Comparison of ENCODE assay signal across 21 cellular contexts in the genomic region with DNA sequence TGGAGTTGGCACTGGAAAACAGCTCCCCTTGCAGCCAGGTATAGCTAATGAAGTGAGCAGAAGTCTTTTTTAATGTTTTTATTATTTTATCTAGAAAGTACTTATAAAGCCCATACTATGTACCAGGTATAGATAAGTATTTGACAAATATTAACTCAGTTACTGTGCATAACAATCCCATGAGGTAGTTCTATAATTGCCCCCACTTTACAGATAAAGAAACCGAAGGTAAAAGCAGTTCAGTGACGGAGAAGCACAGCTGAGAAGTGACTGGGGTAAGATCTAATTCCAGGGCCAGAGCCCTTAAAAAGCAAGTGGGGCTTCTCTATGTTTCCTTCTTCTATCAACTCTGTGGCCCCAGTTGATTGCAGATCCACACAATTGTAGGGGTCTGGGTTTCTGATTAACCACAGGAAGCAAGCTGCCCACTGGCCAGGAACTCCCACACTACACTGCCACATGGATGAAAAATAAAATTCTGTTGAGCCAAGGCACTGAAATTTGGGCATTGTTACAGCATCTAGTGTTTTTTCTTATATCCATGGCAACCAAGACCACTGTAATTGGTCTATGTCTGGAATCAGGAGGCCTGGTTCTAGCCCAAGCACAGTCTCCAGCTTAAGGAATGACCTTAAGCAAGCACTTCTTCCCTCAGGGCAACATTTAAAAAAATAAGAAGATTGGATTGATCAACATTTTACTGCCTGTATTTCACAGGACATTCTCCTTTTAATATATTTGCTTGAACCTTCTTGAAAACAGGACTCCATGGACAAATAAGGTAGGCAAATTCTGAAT. TPM values are rescaled to one million over a fixed set of nuclear protein-coding genes. Genes with fewer than 3 reads are reported as not detected.
DNase-seq lines count a peak whose midpoint lies in the region; ATAC-seq and TF ChIP-seq lines count a peak whose summit lies in the region.
"Had no signal": no experiment of that assay in that cellular context is flagged by ENCODE, and none has a peak within 500 bp of the region (broad histone marks: within the 10 kb centered on the region; RNA-seq: fewer than 3 reads in every experiment).

No MANE protein-coding gene starts in this region.

- H3K4me1 ChIP-seq in left lung = no peaks in the 10 kb centered on the region

- H3K27me3 Mint-ChIP-seq in HFFc6 (ENCODE audit: insufficient read depth) = peaks cover 3% of the 10 kb centered on the region
- H3K27me3 Mint-ChIP-seq: CD4-positive, CD25-positive, alpha-beta regulatory T cell had no signal

- H3K9me3 Mint-ChIP-seq in HFFc6 = peaks cover 16% of the 10 kb centered on the region

- H3K4me3 Mint-ChIP-seq in HFFc6 = no peak overlapping the region
- H3K4me3 Mint-ChIP-seq: CD4-positive, CD25-positive, alpha-beta regulatory T cell had no signal

- no peaks in the 10 kb centered on the region for H3K4me1 Mint-ChIP-seq in HFFc6 (ENCODE audit: low read depth)
- H3K4me1 Mint-ChIP-seq: CD4-positive, CD25-positive, alpha-beta regulatory T cell had no signal

- TF ChIP-seq CTCF in AG09309 (IDR thresholded peaks at IDR 0.05; ENCODE audit: control insufficient read depth, insufficient read depth, low read depth, low read length, missing control alignments) (no peak), HFFc6 (IDR thresholded peaks at IDR 0.05) (no peak), left lung (IDR thresholded peaks at IDR 0.05) (no peak)

- H3K27me3 ChIP-seq in left lung = no peaks in the 10 kb centered on the region
- H3K27me3 ChIP-seq: MG63 had no signal

- intact Hi-C loops in left lung (cut with DNase I) = no loop called here
- intact Hi-C loops in left cardiac atrium (cut with DNase I) = no loop called here

- no peaks in the 10 kb centered on the region for H3K36me3 ChIP-seq in left lung
- H3K36me3 ChIP-seq: MG63 had no signal

- peaks cover 28% of the 10 kb centered on the region for H3K36me3 Mint-ChIP-seq in HFFc6 (ENCODE audit: low read depth)
- H3K36me3 Mint-ChIP-seq: CD4-positive, CD25-positive, alpha-beta regulatory T cell had no signal

- H3K4me3 ChIP-seq in AG09309 (ENCODE audit: control insufficient read depth, low read depth, low read length) (no peak overlapping the region), left lung (no peak overlapping the region)
- H3K4me3 ChIP-seq: K562, MG63, PC-9 had no signal

- H3K27ac ChIP-seq in left lung = no peak overlapping the region
- H3K27ac ChIP-seq: 22Rv1, PC-9 had no signal

- ATAC-seq in left lung (peak; percentile 72), left cardiac atrium (no peak), GM19455 (IDR thresholded peaks at IDR 0.05; ENCODE audit: unreplicated experiment) (no peak)
- ATAC-seq: K562 had no signal

- DNase-seq in AG09309 (ENCODE audit: low read depth) (peak; percentile 18), HFFc6 (peak; percentile 34), astrocyte of the hippocampus (ENCODE audit: low read depth, low spot score) (peak; percentile 12), left lung (no peak), left cardiac atrium (no peak), epidermal melanocyte (ENCODE audit: insufficient read length, low spot score) (no peak), NCI-H2081 (lab: John Stamatoyannopoulos, UW) (no peak)
- DNase-seq: CD4-positive, CD25-positive, alpha-beta regulatory T cell; DMS153; DND-41; Kasumi-1; MG63; NCI-H1105 treated with DMSO at 0.1 percent for 48 hours; NCI-H2029; NCI-H526 treated with DMSO at 0.1 percent for 48 hours; PC-9; RPMI8226; SHP77 had no signal

- H3K9me3 ChIP-seq in left lung = peaks cover 0 to 9% of the 10 kb centered on the region in 2 donors

- H3K27ac Mint-ChIP-seq in HFFc6 = peak overlapping the region; percentile 54; the same call in 1 of the 2 replicates
- H3K27ac Mint-ChIP-seq: CD4-positive, CD25-positive, alpha-beta regulatory T cell had no signal

RNA-seq across cellular contexts. Expression of gene TEAD1, which starts 55.3 kb away (rescaled TPM):
- total RNA-seq in HFFc6 (2021; fragmentation: NEBNext Ultra II Directional; extraction: Animal tissue kit (Norgen Biotek cat#: 25700)) = 100 to 1,000 TPM; 218 to 252 (median 227) TPM
- total RNA-seq in left lung (10 to 100 TPM; 58.1 to 87.3 TPM), left cardiac atrium (10 to 100 TPM; 89.6 to 93.8 TPM)

Comparison
In these comparisons a context has a peak if more than half of its experiments do, and no peak if none do; other contexts are left out.
1. DNase-seq: peak in AG09309 (single experiment), HFFc6 (single experiment) and astrocyte of the hippocampus (single experiment); none in left lung (0 of 2), left cardiac atrium (single experiment), epidermal melanocyte (single experiment) and NCI-H2081 (0 of 2).